Comparison of ENCODE assay signal across 1 cellular context in the genomic region with DNA sequence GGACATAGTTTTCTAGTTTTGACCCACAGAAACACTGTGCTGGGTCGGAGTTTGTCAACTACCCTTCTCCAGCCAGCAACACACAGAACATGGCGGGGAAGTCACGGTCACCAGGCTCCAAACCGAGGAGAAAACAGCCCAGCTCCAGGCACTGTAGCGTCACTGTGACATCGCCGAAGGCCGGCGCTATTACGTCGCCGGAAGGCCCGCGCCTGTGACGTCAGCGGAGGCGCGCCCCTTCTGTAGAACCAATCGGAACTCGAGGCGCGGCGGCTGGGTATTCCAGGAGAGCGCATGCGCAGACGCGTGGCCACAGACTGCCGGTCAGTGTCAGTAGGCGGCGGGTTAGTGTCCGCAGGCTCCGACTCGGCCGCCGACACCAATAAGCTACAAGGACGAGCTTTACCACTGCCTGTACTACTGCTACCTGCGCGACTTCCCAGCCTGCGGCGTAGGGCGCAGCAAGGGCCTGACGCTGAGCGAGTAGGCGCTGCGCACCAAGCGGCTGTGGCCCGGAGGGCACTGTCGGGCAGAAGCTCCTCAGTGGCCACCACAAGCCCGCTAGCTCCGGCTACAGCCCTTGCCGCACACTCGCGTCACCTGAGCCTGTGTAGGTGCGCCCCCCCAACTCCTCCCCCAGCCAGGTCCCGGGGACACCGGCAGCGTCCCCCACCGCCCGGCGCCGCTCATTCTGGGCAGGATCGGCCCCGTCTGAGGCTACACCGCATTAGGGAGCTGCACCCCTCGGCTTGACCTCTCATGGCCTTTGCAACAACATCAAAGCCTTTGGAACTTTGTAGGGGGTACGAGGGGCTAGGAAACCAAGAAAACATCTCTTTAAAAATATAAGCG.
TF ChIP-seq lines count a peak whose summit lies in the region.

No MANE protein-coding gene starts in this region.

TF ChIP-seq in HepG2, 621 proteins besides CTCF, POLR2A, EP300 and RAD21 (continued from another document and continues in another):
- TF ChIP-seq, protein P1, sequence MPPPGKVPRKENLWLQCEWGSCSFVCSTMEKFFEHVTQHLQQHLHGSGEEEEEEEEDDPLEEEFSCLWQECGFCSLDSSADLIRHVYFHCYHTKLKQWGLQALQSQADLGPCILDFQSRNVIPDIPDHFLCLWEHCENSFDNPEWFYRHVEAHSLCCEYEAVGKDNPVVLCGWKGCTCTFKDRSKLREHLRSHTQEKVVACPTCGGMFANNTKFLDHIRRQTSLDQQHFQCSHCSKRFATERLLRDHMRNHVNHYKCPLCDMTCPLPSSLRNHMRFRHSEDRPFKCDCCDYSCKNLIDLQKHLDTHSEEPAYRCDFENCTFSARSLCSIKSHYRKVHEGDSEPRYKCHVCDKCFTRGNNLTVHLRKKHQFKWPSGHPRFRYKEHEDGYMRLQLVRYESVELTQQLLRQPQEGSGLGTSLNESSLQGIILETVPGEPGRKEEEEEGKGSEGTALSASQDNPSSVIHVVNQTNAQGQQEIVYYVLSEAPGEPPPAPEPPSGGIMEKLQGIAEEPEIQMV (CRISPR knock-in tag; IDR thresholded peaks at IDR 0.05; ENCODE audit: low read depth) = no peak
- TF ChIP-seq, protein P2, sequence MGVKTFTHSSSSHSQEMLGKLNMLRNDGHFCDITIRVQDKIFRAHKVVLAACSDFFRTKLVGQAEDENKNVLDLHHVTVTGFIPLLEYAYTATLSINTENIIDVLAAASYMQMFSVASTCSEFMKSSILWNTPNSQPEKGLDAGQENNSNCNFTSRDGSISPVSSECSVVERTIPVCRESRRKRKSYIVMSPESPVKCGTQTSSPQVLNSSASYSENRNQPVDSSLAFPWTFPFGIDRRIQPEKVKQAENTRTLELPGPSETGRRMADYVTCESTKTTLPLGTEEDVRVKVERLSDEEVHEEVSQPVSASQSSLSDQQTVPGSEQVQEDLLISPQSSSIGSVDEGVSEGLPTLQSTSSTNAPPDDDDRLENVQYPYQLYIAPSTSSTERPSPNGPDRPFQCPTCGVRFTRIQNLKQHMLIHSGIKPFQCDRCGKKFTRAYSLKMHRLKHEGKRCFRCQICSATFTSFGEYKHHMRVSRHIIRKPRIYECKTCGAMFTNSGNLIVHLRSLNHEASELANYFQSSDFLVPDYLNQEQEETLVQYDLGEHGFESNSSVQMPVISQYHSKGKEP (CRISPR knock-in tag; IDR thresholded peaks at IDR 0.05) = 0 out of 2 replicates have a peak, but pooled peaks have one; percentile 24
- TF ChIP-seq ZNF335 (CRISPR knock-in tag; IDR thresholded peaks at IDR 0.05) (0 out of 2 replicates have a peak, but pooled peaks have one; percentile 36), ZNF569 (CRISPR knock-in tag; IDR thresholded peaks at IDR 0.05; ENCODE audit: borderline replicate concordance) (no peak), NR2F1 (CRISPR knock-in tag; IDR thresholded peaks at IDR 0.05) (no peak), ZNF746 (CRISPR knock-in tag; IDR thresholded peaks at IDR 0.05) (no peak; the same call in 1 of the 2 replicates), ZNF337 (CRISPR knock-in tag; IDR thresholded peaks at IDR 0.05; ENCODE audit: borderline replicate concordance, low read depth) (no peak), STAG1 (CRISPR knock-in tag; IDR thresholded peaks at IDR 0.05) (peak; percentile 42), MXI1 (IDR thresholded peaks at IDR 0.05; ENCODE audit: borderline replicate concordance, low read depth, low read length) (no peak), ZNF776 (CRISPR knock-in tag; IDR thresholded peaks at IDR 0.05) (peak; percentile 54; the same call in 1 of the 2 replicates), ZNF605 (CRISPR knock-in tag; IDR thresholded peaks at IDR 0.05) (0 out of 2 replicates have a peak, but pooled peaks have one; percentile 35), ZMYM3 (CRISPR knock-in tag; IDR thresholded peaks at IDR 0.05) (0 out of 2 replicates have a peak, but pooled peaks have one; percentile 18), ELF4 (CRISPR knock-in tag; IDR thresholded peaks at IDR 0.05; ENCODE audit: borderline replicate concordance) (no peak), SMYD3 (CRISPR knock-in tag; IDR thresholded peaks at IDR 0.05) (peak; percentile 46; the same call in 1 of the 2 replicates), ZNF720 (CRISPR knock-in tag; IDR thresholded peaks at IDR 0.05) (no peak), ZNF235 (CRISPR knock-in tag; IDR thresholded peaks at IDR 0.05; ENCODE audit: borderline replicate concordance) (0 out of 2 replicates have a peak, but pooled peaks have one; percentile 26), NR2F2 (IDR thresholded peaks at IDR 0.05; ENCODE audit: borderline replicate concordance, low read depth) (no peak), ZNF775 (CRISPR knock-in tag; IDR thresholded peaks at IDR 0.05; ENCODE audit: borderline replicate concordance) (no peak), GABPB1 (CRISPR knock-in tag; IDR thresholded peaks at IDR 0.05) (peak; percentile 97), NAIF1 (CRISPR knock-in tag; IDR thresholded peaks at IDR 0.05; ENCODE audit: borderline replicate concordance) (peak; percentile 79; the same call in 1 of the 2 replicates), ZNF790 (CRISPR knock-in tag; IDR thresholded peaks at IDR 0.05; ENCODE audit: borderline replicate concordance) (no peak), REL (CRISPR knock-in tag; conservative IDR thresholded peaks at IDR 0.05) (no peak), ZNF709 (CRISPR knock-in tag; IDR thresholded peaks at IDR 0.05) (peak; percentile 65; the same call in 1 of the 2 replicates), TGIF2 (CRISPR knock-in tag; IDR thresholded peaks at IDR 0.05) (no peak), ATF1 (CRISPR knock-in tag; IDR thresholded peaks at IDR 0.05) (peak; percentile 97)
- TF ChIP-seq, protein P3, sequence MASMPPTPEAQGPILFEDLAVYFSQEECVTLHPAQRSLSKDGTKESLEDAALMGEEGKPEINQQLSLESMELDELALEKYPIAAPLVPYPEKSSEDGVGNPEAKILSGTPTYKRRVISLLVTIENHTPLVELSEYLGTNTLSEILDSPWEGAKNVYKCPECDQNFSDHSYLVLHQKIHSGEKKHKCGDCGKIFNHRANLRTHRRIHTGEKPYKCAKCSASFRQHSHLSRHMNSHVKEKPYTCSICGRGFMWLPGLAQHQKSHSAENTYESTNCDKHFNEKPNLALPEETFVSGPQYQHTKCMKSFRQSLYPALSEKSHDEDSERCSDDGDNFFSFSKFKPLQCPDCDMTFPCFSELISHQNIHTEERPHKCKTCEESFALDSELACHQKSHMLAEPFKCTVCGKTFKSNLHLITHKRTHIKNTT (CRISPR knock-in tag; IDR thresholded peaks at IDR 0.05) = no peak
- TF ChIP-seq, protein P4, sequence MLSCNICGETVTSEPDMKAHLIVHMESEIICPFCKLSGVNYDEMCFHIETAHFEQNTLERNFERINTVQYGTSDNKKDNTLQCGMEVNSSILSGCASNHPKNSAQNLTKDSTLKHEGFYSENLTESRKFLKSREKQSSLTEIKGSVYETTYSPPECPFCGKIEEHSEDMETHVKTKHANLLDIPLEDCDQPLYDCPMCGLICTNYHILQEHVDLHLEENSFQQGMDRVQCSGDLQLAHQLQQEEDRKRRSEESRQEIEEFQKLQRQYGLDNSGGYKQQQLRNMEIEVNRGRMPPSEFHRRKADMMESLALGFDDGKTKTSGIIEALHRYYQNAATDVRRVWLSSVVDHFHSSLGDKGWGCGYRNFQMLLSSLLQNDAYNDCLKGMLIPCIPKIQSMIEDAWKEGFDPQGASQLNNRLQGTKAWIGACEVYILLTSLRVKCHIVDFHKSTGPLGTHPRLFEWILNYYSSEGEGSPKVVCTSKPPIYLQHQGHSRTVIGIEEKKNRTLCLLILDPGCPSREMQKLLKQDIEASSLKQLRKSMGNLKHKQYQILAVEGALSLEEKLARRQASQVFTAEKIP (CRISPR knock-in tag; IDR thresholded peaks at IDR 0.05; ENCODE audit: borderline replicate concordance) = no peak
- TF ChIP-seq, protein P5, sequence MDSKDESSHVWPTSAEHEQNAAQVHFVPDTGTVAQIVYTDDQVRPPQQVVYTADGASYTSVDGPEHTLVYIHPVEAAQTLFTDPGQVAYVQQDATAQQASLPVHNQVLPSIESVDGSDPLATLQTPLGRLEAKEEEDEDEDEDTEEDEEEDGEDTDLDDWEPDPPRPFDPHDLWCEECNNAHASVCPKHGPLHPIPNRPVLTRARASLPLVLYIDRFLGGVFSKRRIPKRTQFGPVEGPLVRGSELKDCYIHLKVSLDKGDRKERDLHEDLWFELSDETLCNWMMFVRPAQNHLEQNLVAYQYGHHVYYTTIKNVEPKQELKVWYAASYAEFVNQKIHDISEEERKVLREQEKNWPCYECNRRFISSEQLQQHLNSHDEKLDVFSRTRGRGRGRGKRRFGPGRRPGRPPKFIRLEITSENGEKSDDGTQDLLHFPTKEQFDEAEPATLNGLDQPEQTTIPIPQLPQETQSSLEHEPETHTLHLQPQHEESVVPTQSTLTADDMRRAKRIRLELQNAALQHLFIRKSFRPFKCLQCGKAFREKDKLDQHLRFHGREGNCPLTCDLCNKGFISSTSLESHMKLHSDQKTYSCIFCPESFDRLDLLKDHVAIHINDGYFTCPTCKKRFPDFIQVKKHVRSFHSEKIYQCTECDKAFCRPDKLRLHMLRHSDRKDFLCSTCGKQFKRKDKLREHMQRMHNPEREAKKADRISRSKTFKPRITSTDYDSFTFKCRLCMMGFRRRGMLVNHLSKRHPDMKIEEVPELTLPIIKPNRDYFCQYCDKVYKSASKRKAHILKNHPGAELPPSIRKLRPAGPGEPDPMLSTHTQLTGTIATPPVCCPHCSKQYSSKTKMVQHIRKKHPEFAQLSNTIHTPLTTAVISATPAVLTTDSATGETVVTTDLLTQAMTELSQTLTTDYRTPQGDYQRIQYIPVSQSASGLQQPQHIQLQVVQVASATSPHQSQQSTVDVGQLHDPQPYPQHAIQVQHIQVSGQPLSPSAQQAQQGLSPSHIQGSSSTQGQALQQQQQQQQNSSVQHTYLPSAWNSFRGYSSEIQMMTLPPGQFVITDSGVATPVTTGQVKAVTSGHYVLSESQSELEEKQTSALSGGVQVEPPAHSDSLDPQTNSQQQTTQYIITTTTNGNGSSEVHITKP (CRISPR knock-in tag; IDR thresholded peaks at IDR 0.05; ENCODE audit: low read depth) = no peak
- TF ChIP-seq, protein P6, sequence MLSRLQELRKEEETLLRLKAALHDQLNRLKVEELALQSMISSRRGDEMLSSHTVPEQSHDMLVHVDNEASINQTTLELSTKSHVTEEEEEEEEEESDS (CRISPR knock-in tag; IDR thresholded peaks at IDR 0.05; ENCODE audit: borderline replicate concordance) = no peak
- TF ChIP-seq, protein P7, sequence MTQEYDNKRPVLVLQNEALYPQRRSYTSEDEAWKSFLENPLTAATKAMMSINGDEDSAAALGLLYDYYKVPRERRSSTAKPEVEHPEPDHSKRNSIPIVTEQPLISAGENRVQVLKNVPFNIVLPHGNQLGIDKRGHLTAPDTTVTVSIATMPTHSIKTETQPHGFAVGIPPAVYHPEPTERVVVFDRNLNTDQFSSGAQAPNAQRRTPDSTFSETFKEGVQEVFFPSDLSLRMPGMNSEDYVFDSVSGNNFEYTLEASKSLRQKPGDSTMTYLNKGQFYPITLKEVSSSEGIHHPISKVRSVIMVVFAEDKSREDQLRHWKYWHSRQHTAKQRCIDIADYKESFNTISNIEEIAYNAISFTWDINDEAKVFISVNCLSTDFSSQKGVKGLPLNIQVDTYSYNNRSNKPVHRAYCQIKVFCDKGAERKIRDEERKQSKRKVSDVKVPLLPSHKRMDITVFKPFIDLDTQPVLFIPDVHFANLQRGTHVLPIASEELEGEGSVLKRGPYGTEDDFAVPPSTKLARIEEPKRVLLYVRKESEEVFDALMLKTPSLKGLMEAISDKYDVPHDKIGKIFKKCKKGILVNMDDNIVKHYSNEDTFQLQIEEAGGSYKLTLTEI (CRISPR knock-in tag; conservative IDR thresholded peaks at IDR 0.05) = no peak
- TF ChIP-seq, protein P8, sequence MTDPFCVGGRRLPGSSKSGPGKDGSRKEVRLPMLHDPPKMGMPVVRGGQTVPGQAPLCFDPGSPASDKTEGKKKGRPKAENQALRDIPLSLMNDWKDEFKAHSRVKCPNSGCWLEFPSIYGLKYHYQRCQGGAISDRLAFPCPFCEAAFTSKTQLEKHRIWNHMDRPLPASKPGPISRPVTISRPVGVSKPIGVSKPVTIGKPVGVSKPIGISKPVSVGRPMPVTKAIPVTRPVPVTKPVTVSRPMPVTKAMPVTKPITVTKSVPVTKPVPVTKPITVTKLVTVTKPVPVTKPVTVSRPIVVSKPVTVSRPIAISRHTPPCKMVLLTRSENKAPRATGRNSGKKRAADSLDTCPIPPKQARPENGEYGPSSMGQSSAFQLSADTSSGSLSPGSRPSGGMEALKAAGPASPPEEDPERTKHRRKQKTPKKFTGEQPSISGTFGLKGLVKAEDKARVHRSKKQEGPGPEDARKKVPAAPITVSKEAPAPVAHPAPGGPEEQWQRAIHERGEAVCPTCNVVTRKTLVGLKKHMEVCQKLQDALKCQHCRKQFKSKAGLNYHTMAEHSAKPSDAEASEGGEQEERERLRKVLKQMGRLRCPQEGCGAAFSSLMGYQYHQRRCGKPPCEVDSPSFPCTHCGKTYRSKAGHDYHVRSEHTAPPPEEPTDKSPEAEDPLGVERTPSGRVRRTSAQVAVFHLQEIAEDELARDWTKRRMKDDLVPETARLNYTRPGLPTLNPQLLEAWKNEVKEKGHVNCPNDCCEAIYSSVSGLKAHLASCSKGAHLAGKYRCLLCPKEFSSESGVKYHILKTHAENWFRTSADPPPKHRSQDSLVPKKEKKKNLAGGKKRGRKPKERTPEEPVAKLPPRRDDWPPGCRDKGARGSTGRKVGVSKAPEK (CRISPR knock-in tag; IDR thresholded peaks at IDR 0.05; ENCODE audit: borderline replicate concordance) = no peak
- TF ChIP-seq, protein P9, sequence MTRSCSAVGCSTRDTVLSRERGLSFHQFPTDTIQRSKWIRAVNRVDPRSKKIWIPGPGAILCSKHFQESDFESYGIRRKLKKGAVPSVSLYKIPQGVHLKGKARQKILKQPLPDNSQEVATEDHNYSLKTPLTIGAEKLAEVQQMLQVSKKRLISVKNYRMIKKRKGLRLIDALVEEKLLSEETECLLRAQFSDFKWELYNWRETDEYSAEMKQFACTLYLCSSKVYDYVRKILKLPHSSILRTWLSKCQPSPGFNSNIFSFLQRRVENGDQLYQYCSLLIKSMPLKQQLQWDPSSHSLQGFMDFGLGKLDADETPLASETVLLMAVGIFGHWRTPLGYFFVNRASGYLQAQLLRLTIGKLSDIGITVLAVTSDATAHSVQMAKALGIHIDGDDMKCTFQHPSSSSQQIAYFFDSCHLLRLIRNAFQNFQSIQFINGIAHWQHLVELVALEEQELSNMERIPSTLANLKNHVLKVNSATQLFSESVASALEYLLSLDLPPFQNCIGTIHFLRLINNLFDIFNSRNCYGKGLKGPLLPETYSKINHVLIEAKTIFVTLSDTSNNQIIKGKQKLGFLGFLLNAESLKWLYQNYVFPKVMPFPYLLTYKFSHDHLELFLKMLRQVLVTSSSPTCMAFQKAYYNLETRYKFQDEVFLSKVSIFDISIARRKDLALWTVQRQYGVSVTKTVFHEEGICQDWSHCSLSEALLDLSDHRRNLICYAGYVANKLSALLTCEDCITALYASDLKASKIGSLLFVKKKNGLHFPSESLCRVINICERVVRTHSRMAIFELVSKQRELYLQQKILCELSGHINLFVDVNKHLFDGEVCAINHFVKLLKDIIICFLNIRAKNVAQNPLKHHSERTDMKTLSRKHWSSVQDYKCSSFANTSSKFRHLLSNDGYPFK (CRISPR knock-in tag; IDR thresholded peaks at IDR 0.05; ENCODE audit: borderline replicate concordance) = peak; percentile 79; the same call in 1 of the 2 replicates
- TF ChIP-seq, protein P10, sequence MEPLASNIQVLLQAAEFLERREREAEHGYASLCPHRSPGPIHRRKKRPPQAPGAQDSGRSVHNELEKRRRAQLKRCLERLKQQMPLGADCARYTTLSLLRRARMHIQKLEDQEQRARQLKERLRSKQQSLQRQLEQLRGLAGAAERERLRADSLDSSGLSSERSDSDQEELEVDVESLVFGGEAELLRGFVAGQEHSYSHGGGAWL (CRISPR knock-in tag; IDR thresholded peaks at IDR 0.05) = peak; percentile 41; the same call in 1 of the 2 replicates
